ENCODE assay signal across 9 cellular contexts in the genomic region with DNA sequence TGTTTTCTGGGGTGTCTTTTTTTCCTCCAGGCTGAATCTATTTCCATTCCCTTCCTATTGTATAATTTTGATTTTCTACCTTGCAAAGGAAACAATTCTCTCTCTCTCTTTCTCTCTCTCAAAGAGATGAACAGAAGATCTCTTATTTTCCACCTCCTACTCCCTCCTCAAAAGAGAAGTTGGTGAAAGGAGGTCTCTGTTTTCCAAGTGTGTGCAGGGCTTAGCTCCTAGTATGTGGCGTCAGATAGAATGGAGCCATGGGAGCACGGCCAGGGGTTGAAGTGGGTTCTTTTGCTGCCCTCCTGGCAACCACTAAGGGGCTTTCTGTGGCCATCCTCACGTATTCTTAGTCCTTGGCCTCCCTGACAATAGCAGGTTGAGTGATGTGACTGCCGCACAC. TPM values are rescaled to one million over a fixed set of nuclear protein-coding genes. Genes with fewer than 3 reads are reported as not detected.
A peak's percentile ranks its signal among the peaks of the same experiment; 100 is the strongest.
DNase-seq lines count a peak whose midpoint lies in the region; ATAC-seq and TF ChIP-seq lines count a peak whose summit lies in the region.
"Had no signal": no experiment of that assay in that cellular context is flagged by ENCODE, and none has a peak within 500 bp of the region (broad histone marks: within the 10 kb centered on the region; RNA-seq: fewer than 3 reads in every experiment).

No MANE protein-coding gene starts in this region.

- no peak for TF ChIP-seq EP300 in SK-N-SH (IDR thresholded peaks at IDR 0.05; ENCODE audit: borderline replicate concordance in 1 of 2, low read depth in 1 of 2, low read length in 1 of 2)

- no peak for DNase-seq in SK-N-SH
- no peak for DNase-seq in activated naive CD8-positive, alpha-beta T cell treated with anti-CD3 and anti-CD28 coated beads for 36 hours
- DNase-seq in immature natural killer cell = no peak
- DNase-seq in stimulated activated CD8-positive, alpha-beta memory T cell treated with anti-CD3 and anti-CD28 coated beads, Interleukin-4, amount 100 ng/mL, for 48 hours = no peak
- no peak for DNase-seq in medulla oblongata (ENCODE audit: extremely low spot score)
- no peak for DNase-seq in HUDEP-2 (lab: John Stamatoyannopoulos, UW; ENCODE audit: unreplicated experiment in 76 of 76)

- ATAC-seq in SK-N-SH treated with all-trans-retinoic acid at 6 μM for 48 hours = no peak; the same call in 2 of the 3 replicates

- H3K4me2 ChIP-seq in SK-N-SH = peak overlapping the region; percentile 83

- H3K4me3 ChIP-seq in SK-N-SH (ENCODE audit: low read depth in 2 of 2, low read length in 1 of 2) (peak overlapping the region; percentile 48 to 70; a peak in 3 of 4 replicates), subcutaneous abdominal adipose tissue (ENCODE audit: low read depth in 1 of 5, low read length in 5 of 5) (peak overlapping the region; percentile 80 to 100 (median 85))

- H3F3A ChIP-seq in SK-N-SH (replicated peaks; ENCODE audit: insufficient read depth) = peaks cover 15% of the 10 kb centered on the region

- H3K27me3 ChIP-seq in SK-N-SH (ENCODE audit: insufficient read depth) (no peaks in the 10 kb centered on the region; the same call in 1 of the 2 replicates), subcutaneous abdominal adipose tissue (ENCODE audit: control insufficient read depth in 5 of 5, insufficient read depth in 4 of 5, low read length in 5 of 5) (no peaks in the 10 kb centered on the region)

- TF ChIP-seq CTCF in SK-N-SH (IDR thresholded peaks at IDR 0.05) = no peak

- H3K9ac ChIP-seq in SK-N-SH = peak overlapping the region; percentile 37; the same call in 1 of the 2 replicates
- H3K9ac ChIP-seq in subcutaneous abdominal adipose tissue (ENCODE audit: low read length in 5 of 5) = peak overlapping the region; percentile 69 to 96 (median 80)

- H3K9me3 ChIP-seq in SK-N-SH = no peaks in the 10 kb centered on the region
- no peaks in the 10 kb centered on the region for H3K9me3 ChIP-seq in subcutaneous abdominal adipose tissue (ENCODE audit: control insufficient read depth in 5 of 5, low read length in 5 of 5)

- TF ChIP-seq RAD21 in SK-N-SH (IDR thresholded peaks at IDR 0.05; ENCODE audit: low read length) = no peak

- H3K27me3 Mint-ChIP-seq in activated naive CD8-positive, alpha-beta T cell treated with anti-CD3 and anti-CD28 coated beads for 36 hours = no peaks in the 10 kb centered on the region
- H3K27me3 Mint-ChIP-seq in immature natural killer cell (ENCODE audit: low read depth in 3 of 3) = no peaks in the 10 kb centered on the region

- peak overlapping the region in 1 of 2 experiments; percentile 3; a peak in 1 of 4 replicates for H3K27ac ChIP-seq in SK-N-SH (ENCODE audit: low read depth in 2 of 2, low read length in 1 of 2)
- H3K27ac ChIP-seq in subcutaneous abdominal adipose tissue (ENCODE audit: low read depth, low read length) = peak overlapping the region; percentile 76
- H3K27ac ChIP-seq: 22Rv1 had no signal

- no peaks in the 10 kb centered on the region for H3K36me3 ChIP-seq in SK-N-SH (replicated peaks in 1 of 2; ENCODE audit: control insufficient read depth in 1 of 2, insufficient read depth in 2 of 2, low read length in 1 of 2)
- no peaks in the 10 kb centered on the region for H3K36me3 ChIP-seq in subcutaneous abdominal adipose tissue (ENCODE audit: control insufficient read depth in 5 of 5, insufficient read depth in 5 of 5, low read length in 5 of 5)

- H3K9me2 ChIP-seq in SK-N-SH = no peaks in the 10 kb centered on the region

- peak overlapping the region; percentile 95 for H3K27ac Mint-ChIP-seq in activated naive CD8-positive, alpha-beta T cell treated with anti-CD3 and anti-CD28 coated beads for 36 hours
- peak overlapping the region; percentile 87 to 94 (median 92) for H3K27ac Mint-ChIP-seq in immature natural killer cell

- H4K20me1 ChIP-seq in SK-N-SH (ENCODE audit: insufficient read depth) = no peaks in the 10 kb centered on the region

- peak overlapping the region; percentile 82 for H2AFZ ChIP-seq in SK-N-SH (ENCODE audit: low read depth)

- no peaks in the 10 kb centered on the region for H3K4me1 ChIP-seq in SK-N-SH (ENCODE audit: control insufficient read depth in 1 of 2, insufficient read depth in 2 of 2, low read depth in 1 of 2, low read length in 1 of 2)
- peaks cover 3 to 27% (median 25%) of the 10 kb centered on the region in 5 donors for H3K4me1 ChIP-seq in subcutaneous abdominal adipose tissue (ENCODE audit: control insufficient read depth in 5 of 5, insufficient read depth in 5 of 5, low read length in 5 of 5)

- H3K9me3 Mint-ChIP-seq in activated naive CD8-positive, alpha-beta T cell treated with anti-CD3 and anti-CD28 coated beads for 36 hours = peaks cover 6% of the 10 kb centered on the region
- H3K9me3 Mint-ChIP-seq in immature natural killer cell = peaks cover 0 to 2% (median 0%) of the 10 kb centered on the region in 6 donors

- POLR2A ChIA-PET in SK-N-SH (lab: Yijun Ruan, JAX) = no interaction called here

- H3K4me3 Mint-ChIP-seq in activated naive CD8-positive, alpha-beta T cell treated with anti-CD3 and anti-CD28 coated beads for 36 hours = peak overlapping the region; percentile 94
- peak overlapping the region; percentile 87 to 93 (median 89) for H3K4me3 Mint-ChIP-seq in immature natural killer cell

- CTCF ChIA-PET in SK-N-SH (lab: Yijun Ruan, JAX) = no interaction called here

- WGBS in SK-N-SH (ENCODE audit: low lambda C conversion rate) = 8% methylated on average over 4 of the region's 4 CpGs

- H3K4me1 Mint-ChIP-seq in activated naive CD8-positive, alpha-beta T cell treated with anti-CD3 and anti-CD28 coated beads for 36 hours = peaks cover 35% of the 10 kb centered on the region
- H3K4me1 Mint-ChIP-seq in immature natural killer cell = peaks cover 46 to 61% of the 10 kb centered on the region in 2 donors

- H3K36me3 Mint-ChIP-seq in activated naive CD8-positive, alpha-beta T cell treated with anti-CD3 and anti-CD28 coated beads for 36 hours = peaks cover 15% of the 10 kb centered on the region
- peaks cover under 1 to 8% (median 3%) of the 10 kb centered on the region in 3 donors for H3K36me3 Mint-ChIP-seq in immature natural killer cell

- no peaks in the 10 kb centered on the region for H3K79me2 ChIP-seq in SK-N-SH (ENCODE audit: insufficient read depth)

TF ChIP-seq in SK-N-SH, 30 proteins besides CTCF, POLR2A, EP300 and RAD21 (continues in another document):
- TF ChIP-seq GATA2 (CRISPR knock-in tag; IDR thresholded peaks at IDR 0.05) (no peak), MXI1 (IDR thresholded peaks at IDR 0.05; ENCODE audit: low read depth, low read length) (no peak), TEAD4 (IDR thresholded peaks at IDR 0.05; ENCODE audit: borderline replicate concordance, insufficient read depth) (no peak), TAF1 (IDR thresholded peaks at IDR 0.05; ENCODE audit: borderline replicate concordance, low read depth, low read length) (no peak), RFX5 (IDR thresholded peaks at IDR 0.05; ENCODE audit: low read length) (no peak), FOXJ3 (CRISPR knock-in tag; IDR thresholded peaks at IDR 0.05) (no peak)
- TF ChIP-seq, protein P1, sequence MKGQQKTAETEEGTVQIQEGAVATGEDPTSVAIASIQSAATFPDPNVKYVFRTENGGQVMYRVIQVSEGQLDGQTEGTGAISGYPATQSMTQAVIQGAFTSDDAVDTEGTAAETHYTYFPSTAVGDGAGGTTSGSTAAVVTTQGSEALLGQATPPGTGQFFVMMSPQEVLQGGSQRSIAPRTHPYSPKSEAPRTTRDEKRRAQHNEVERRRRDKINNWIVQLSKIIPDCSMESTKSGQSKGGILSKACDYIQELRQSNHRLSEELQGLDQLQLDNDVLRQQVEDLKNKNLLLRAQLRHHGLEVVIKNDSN (IDR thresholded peaks at IDR 0.05; ENCODE audit: borderline replicate concordance, low read depth) = no peak

TF ChIP-seq in SK-N-SH treated with all-trans-retinoic acid at 6 μM for 48 hours, 23 proteins besides CTCF, POLR2A, EP300 and RAD21:
- TF ChIP-seq, protein P2, sequence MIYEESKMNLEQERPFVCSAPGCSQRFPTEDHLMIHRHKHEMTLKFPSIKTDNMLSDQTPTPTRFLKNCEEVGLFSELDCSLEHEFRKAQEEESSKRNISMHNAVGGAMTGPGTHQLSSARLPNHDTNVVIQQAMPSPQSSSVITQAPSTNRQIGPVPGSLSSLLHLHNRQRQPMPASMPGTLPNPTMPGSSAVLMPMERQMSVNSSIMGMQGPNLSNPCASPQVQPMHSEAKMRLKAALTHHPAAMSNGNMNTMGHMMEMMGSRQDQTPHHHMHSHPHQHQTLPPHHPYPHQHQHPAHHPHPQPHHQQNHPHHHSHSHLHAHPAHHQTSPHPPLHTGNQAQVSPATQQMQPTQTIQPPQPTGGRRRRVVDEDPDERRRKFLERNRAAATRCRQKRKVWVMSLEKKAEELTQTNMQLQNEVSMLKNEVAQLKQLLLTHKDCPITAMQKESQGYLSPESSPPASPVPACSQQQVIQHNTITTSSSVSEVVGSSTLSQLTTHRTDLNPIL (CRISPR knock-in tag; IDR thresholded peaks at IDR 0.05; ENCODE audit: low read depth) = no peak

RNA-seq across cellular contexts. Expression of a gene that starts 0.5 kb away (rescaled TPM):
- polyA plus RNA-seq in SK-N-SH (2012; rRNA removed) (3.2 and 4.6 TPM in 2 replicates), immature natural killer cell (10 to 100 TPM; 13.6 to 37.6 (median 18.8) TPM)
- polyA plus RNA-seq in SK-N-SH (2012; cell fraction: cytosol; rRNA removed) = 3.9 and 4.2 TPM in 2 replicates
- polyA plus RNA-seq in SK-N-SH (2012; cell fraction: nucleus; rRNA removed) = 2.9 and 6.8 TPM in 2 replicates
- total RNA-seq in activated naive CD8-positive, alpha-beta T cell treated with anti-CD3 and anti-CD28 coated beads for 36 hours = 1 to 10 TPM; 6.1 to 7.8 TPM

RNA-seq across cellular contexts. Expression of a gene that starts 28.8 kb away (rescaled TPM):
- polyA plus RNA-seq in SK-N-SH (2012; rRNA removed) (0.46 and 0.94 TPM in 2 replicates), immature natural killer cell (not detected)
- polyA plus RNA-seq in SK-N-SH (2012; cell fraction: cytosol; rRNA removed) = 0.51 and 0.66 TPM in 2 replicates
- polyA plus RNA-seq in SK-N-SH (2012; cell fraction: nucleus; rRNA removed) = 0.54 and 0.77 TPM in 2 replicates
- total RNA-seq in activated naive CD8-positive, alpha-beta T cell treated with anti-CD3 and anti-CD28 coated beads for 36 hours = 1 to 10 TPM in 1 of 2 experiments, under 1 TPM in 1; 0.89 to 1.4 TPM

RNA-seq across cellular contexts. Expression of a gene that starts 44.6 kb away (rescaled TPM):
- polyA plus RNA-seq in SK-N-SH (2012; rRNA removed) (not detected in 2 replicates), immature natural killer cell (not detected)
- polyA plus RNA-seq in SK-N-SH (2012; cell fraction: cytosol; rRNA removed) = not detected in 2 replicates
- polyA plus RNA-seq in SK-N-SH (2012; cell fraction: nucleus; rRNA removed) = not detected in 2 replicates
- not detected for total RNA-seq in activated naive CD8-positive, alpha-beta T cell treated with anti-CD3 and anti-CD28 coated beads for 36 hours

RNA-seq across cellular contexts. Expression of a gene that starts 59.6 kb away (rescaled TPM):
- polyA plus RNA-seq in SK-N-SH (2012; rRNA removed) (22.9 and 29.4 TPM in 2 replicates), immature natural killer cell (10 to 100 TPM in 2 of 3 donors, 1 to 10 TPM in 1; 8.9 to 19.8 (median 14.6) TPM)
- polyA plus RNA-seq in SK-N-SH (2012; cell fraction: cytosol; rRNA removed) = 25.9 and 27.1 TPM in 2 replicates
- polyA plus RNA-seq in SK-N-SH (2012; cell fraction: nucleus; rRNA removed) = 19.6 and 26.8 TPM in 2 replicates
- total RNA-seq in activated naive CD8-positive, alpha-beta T cell treated with anti-CD3 and anti-CD28 coated beads for 36 hours = 10 to 100 TPM; 18.7 to 20.3 TPM
